In the genomic region with DNA sequence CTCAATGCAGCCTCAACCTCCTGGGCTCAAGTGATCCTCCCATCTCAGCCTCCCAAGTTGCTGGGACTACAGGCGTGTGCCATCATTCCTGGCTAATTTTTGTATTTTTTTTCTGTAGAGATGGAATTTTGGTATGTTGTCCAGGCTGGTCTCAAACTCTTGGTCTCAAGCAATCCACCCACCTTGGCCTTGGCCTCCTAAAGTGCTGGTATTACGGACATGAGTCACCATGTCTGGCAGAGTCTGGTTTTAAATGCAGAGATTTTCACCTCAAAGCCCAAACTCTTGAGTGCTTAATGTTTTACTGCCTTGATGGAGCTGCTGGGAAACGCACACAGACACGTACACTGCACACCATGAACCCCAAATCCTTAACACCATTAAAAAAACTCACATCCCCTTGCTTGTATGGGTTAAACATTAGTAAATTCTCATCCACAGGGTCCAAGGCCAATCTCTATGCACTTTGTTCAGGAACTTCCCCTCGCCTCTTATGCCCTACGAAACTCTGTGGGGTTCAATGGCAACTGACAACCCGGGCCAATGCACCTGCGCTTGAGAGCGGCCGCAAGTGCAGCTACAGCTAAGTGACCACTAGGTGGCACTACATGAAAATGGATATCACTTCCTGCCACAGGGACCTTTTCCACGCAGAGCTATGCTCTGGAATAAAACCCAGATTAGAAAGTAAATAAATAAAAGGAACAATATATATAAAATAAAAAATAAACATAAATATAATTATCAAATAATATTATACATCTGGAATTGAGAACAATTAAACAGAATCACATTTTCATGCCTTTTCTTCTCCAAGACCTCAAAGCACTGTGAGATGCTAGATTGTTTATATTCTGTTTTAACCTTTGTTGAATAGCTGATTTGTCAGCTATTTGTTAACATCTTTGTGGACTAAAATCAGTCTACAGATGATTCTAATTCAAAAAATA, we compare ENCODE assay signal across 8 cellular contexts.
DNase-seq lines count a peak whose midpoint lies in the region; ATAC-seq and TF ChIP-seq lines count a peak whose summit lies in the region.

No MANE protein-coding gene starts in this region.

- peaks cover 6 to 15% of the 10 kb centered on the region in 2 donors for H3K36me3 Mint-ChIP-seq in activated T-cell treated with anti-CD3 and anti-CD28 coated beads, Interleukin-2, amount 50 U/mL, for 72 hours (ENCODE audit: insufficient read depth in 2 of 2)

- H3K4me3 Mint-ChIP-seq in activated T-cell treated with anti-CD3 and anti-CD28 coated beads, Interleukin-2, amount 50 U/mL, for 72 hours, result no peak overlapping the region

- H3K9ac ChIP-seq in fibroblast of lung (ENCODE audit: insufficient read depth, low read length), result no peak overlapping the region

- no peak overlapping the region for H3K4me3 ChIP-seq in fibroblast of lung (replicated peaks in 1 of 4; ENCODE audit: control extremely low read depth in 1 of 4, insufficient read depth in 1 of 4, low read depth in 3 of 4, low read length in 4 of 4)
- no peak overlapping the region for H3K4me3 ChIP-seq in neutrophil (ENCODE audit: low read depth in 1 of 2, low read length in 1 of 2)

- no peak overlapping the region for H2AFZ ChIP-seq in fibroblast of lung (ENCODE audit: low read length)

- no peak overlapping the region for H3K27ac ChIP-seq in fibroblast of lung (ENCODE audit: insufficient read depth, low read length)
- H3K27ac ChIP-seq in neutrophil, result no peak overlapping the region

- H3K27me3 ChIP-seq in fibroblast of lung (ENCODE audit: control insufficient read depth, insufficient read depth, low read length), result no peaks in the 10 kb centered on the region
- no peaks in the 10 kb centered on the region for H3K27me3 ChIP-seq in neutrophil

- no peaks in the 10 kb centered on the region for H4K20me1 ChIP-seq in fibroblast of lung (ENCODE audit: control insufficient read depth, extremely low read depth, insufficient read depth, low read length)

- no peak overlapping the region for H3K4me2 ChIP-seq in fibroblast of lung (ENCODE audit: extremely low read depth, insufficient read depth, low read length)

- TF ChIP-seq CTCF in fibroblast of lung (conservative IDR thresholded peaks at IDR 0.05 in 1 of 2, IDR thresholded peaks at IDR 0.05 in 1 of 2; ENCODE audit: low read depth in 1 of 2, low read length in 2 of 2) (peak; percentile 82 to 83), neutrophil (IDR thresholded peaks at IDR 0.05) (peak; percentile 86)

- no peaks in the 10 kb centered on the region for H3K79me2 ChIP-seq in fibroblast of lung (ENCODE audit: control insufficient read depth, insufficient read depth, low read length)

- no peaks in the 10 kb centered on the region for H3K36me3 ChIP-seq in fibroblast of lung (ENCODE audit: control insufficient read depth, insufficient read depth, low read length)
- no peaks in the 10 kb centered on the region for H3K36me3 ChIP-seq in neutrophil

- no peaks in the 10 kb centered on the region for H3K4me1 ChIP-seq in fibroblast of lung (ENCODE audit: control insufficient read depth, extremely low read depth, insufficient read depth, low read length)
- no peaks in the 10 kb centered on the region for H3K4me1 ChIP-seq in neutrophil (ENCODE audit: control insufficient read depth in 1 of 2, insufficient read depth in 1 of 2, low read depth in 1 of 2, low read length in 1 of 2)

- peak overlapping the region; percentile 74 for H3K27ac Mint-ChIP-seq in activated T-cell treated with anti-CD3 and anti-CD28 coated beads, Interleukin-2, amount 50 U/mL, for 72 hours

- peak; percentile 94 for ATAC-seq in GM21390 (IDR thresholded peaks at IDR 0.05; ENCODE audit: unreplicated experiment)
- peak; percentile 81 to 88 for ATAC-seq in activated T-cell treated with anti-CD3 and anti-CD28 coated beads, Interleukin-2, amount 50 U/mL, for 72 hours (replicated peaks in 1 of 2)

- H3K4me1 Mint-ChIP-seq in activated T-cell treated with anti-CD3 and anti-CD28 coated beads, Interleukin-2, amount 50 U/mL, for 72 hours (ENCODE audit: low read depth), result peaks cover 26% of the 10 kb centered on the region

- H3K9me3 ChIP-seq in fibroblast of lung (ENCODE audit: control insufficient read depth, insufficient read depth, low read depth, low read length) (no peaks in the 10 kb centered on the region), neutrophil (no peaks in the 10 kb centered on the region)

- no peaks in the 10 kb centered on the region for H3K9me3 Mint-ChIP-seq in activated T-cell treated with anti-CD3 and anti-CD28 coated beads, Interleukin-2, amount 50 U/mL, for 72 hours

- DNase-seq in DMS53 (lab: John Stamatoyannopoulos, UW), result peak; percentile 89
- DNase-seq in HS-5 (ENCODE audit: low read depth), result peak; percentile 24
- peak; percentile 75 for DNase-seq in OCI-M1 (lab: John Stamatoyannopoulos, UW)
- DNase-seq in activated T-cell treated with anti-CD3 and anti-CD28 coated beads, Interleukin-2, amount 50 U/mL, for 72 hours, result peak; percentile 64 to 66
- DNase-seq in fibroblast of lung (ENCODE audit: low read depth in 2 of 2), result peak; percentile 60 to 83
- peak; percentile 90 for DNase-seq in superior temporal gyrus (ENCODE audit: extremely low spot score)

- no peaks in the 10 kb centered on the region for H3K27me3 Mint-ChIP-seq in activated T-cell treated with anti-CD3 and anti-CD28 coated beads, Interleukin-2, amount 50 U/mL, for 72 hours (ENCODE audit: low read depth)

Comparison
In these comparisons a context has a peak if more than half of its experiments do, and no peak if none do; other contexts are left out.
1. DNase-seq: peak in every context shown above with its lines; median percentile 90 in superior temporal gyrus; 89 in DMS53; 75 in OCI-M1; 72 in fibroblast of lung; 65 in activated T-cell treated with anti-CD3 and anti-CD28 coated beads, Interleukin-2, amount 50 U/mL, for 72 hours; 24 in HS-5.